9 cellular contexts compared by ENCODE assay signal in the genomic region with DNA sequence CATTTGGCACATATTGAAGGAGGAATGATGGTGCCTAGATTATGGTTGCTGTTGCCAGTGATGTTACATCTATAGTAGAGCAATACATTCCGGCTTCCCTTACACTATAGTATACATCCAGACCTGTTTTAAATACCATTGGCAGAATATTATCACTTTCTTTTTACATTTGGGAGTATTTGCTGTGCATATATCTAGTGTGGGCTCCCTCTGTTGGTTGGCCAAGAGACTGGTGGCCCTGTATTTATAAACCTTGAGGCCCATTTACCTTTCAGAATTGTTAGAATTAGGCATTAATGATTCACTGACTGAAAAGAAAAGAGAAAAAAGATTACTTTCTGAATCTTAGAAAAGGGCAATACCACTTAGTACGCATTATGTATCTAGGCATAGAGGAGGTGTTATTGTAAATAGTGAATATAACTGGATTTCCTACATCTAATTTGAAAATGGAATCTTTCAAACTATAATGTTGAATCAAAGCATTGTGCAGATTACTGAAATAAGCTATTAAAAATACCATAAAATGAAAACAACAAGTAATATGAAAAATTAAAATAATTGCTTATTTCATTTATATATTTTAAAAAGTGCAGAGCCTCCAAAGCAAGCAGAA.
DNase-seq lines count a peak whose midpoint lies in the region; ATAC-seq and TF ChIP-seq lines count a peak whose summit lies in the region.
"Had no signal": no experiment of that assay in that cellular context is flagged by ENCODE, and none has a peak within 500 bp of the region (broad histone marks: within the 10 kb centered on the region; RNA-seq: fewer than 3 reads in every experiment).

No MANE protein-coding gene starts in this region.

- H3K27ac Mint-ChIP-seq in stimulated activated naive CD8-positive, alpha-beta T cell treated with anti-CD3 and anti-CD28 coated beads, Interleukin-15, amount 100 ng/mL, for 72 hours: no peak overlapping the region
- H3K27ac Mint-ChIP-seq in brain (no peak overlapping the region), neural progenitor cell (no peak overlapping the region)
- H3K27ac Mint-ChIP-seq: activated naive CD8-positive, alpha-beta T cell had no signal

- H2AFZ ChIP-seq in neural progenitor cell (replicated peaks): peak overlapping the region; percentile 7

- H3K4me2 ChIP-seq in neural progenitor cell: no peak overlapping the region

- H3K9me3 Mint-ChIP-seq in stimulated activated naive CD8-positive, alpha-beta T cell treated with anti-CD3 and anti-CD28 coated beads, Interleukin-15, amount 100 ng/mL, for 72 hours: no peaks in the 10 kb centered on the region
- no peaks in the 10 kb centered on the region for H3K9me3 Mint-ChIP-seq in brain
- H3K9me3 Mint-ChIP-seq in neural progenitor cell: no peaks in the 10 kb centered on the region

- H4K20me1 ChIP-seq in neural progenitor cell (ENCODE audit: low read depth): no peaks in the 10 kb centered on the region

- no peaks in the 10 kb centered on the region for H3K4me1 Mint-ChIP-seq in stimulated activated naive CD8-positive, alpha-beta T cell treated with anti-CD3 and anti-CD28 coated beads, Interleukin-15, amount 100 ng/mL, for 72 hours
- H3K4me1 Mint-ChIP-seq in brain: no peaks in the 10 kb centered on the region
- H3K4me1 Mint-ChIP-seq in neural progenitor cell: no peaks in the 10 kb centered on the region

- no peaks in the 10 kb centered on the region for H3K79me2 ChIP-seq in neural progenitor cell (ENCODE audit: low read depth)

- H3K4me1 ChIP-seq in neural progenitor cell: no peaks in the 10 kb centered on the region
- no peaks in the 10 kb centered on the region for H3K4me1 ChIP-seq in effector memory CD4-positive, alpha-beta T cell (ENCODE audit: control insufficient read depth, insufficient read depth, low read length, poor library complexity, severe bottlenecking)

- H3K9ac ChIP-seq in neural progenitor cell: no peak overlapping the region

- H3K36me3 ChIP-seq in neural progenitor cell: no peaks in the 10 kb centered on the region
- H3K36me3 ChIP-seq in effector memory CD4-positive, alpha-beta T cell (ENCODE audit: control insufficient read depth, insufficient read depth, low read length): no peaks in the 10 kb centered on the region

- H3K27ac ChIP-seq in neural progenitor cell: no peak overlapping the region
- no peak overlapping the region for H3K27ac ChIP-seq in effector memory CD4-positive, alpha-beta T cell (ENCODE audit: insufficient read depth, low read length, poor library complexity, severe bottlenecking)

- H3K36me3 Mint-ChIP-seq in brain (no peaks in the 10 kb centered on the region), neural progenitor cell (no peaks in the 10 kb centered on the region)
- H3K36me3 Mint-ChIP-seq: activated naive CD8-positive, alpha-beta T cell had no signal

- intact Hi-C loops in Right ventricle myocardium superior (cut with DNase I): no loop called here

- no peak for DNase-seq in stimulated activated naive CD8-positive, alpha-beta T cell treated with anti-CD3 and anti-CD28 coated beads, Interleukin-15, amount 100 ng/mL, for 72 hours
- DNase-seq in stimulated activated naive CD8-positive, alpha-beta T cell treated with anti-CD3 and anti-CD28 coated beads, Interleukin-15, Interleukin-2, amounts not matched to agents 100 U/mL and 50 U/mL, for 24 hours: no peak
- DNase-seq in neural progenitor cell (ENCODE audit: low spot score) (peak; percentile 32), NCI-H2227 (lab: John Stamatoyannopoulos, UW; ENCODE audit: unreplicated experiment) (no peak), Right ventricle myocardium superior (no peak)
- DNase-seq in effector memory CD4-positive, alpha-beta T cell: no peak

- H3K27me3 Mint-ChIP-seq in stimulated activated naive CD8-positive, alpha-beta T cell treated with anti-CD3 and anti-CD28 coated beads, Interleukin-15, amount 100 ng/mL, for 72 hours: no peaks in the 10 kb centered on the region
- H3K27me3 Mint-ChIP-seq in brain: peaks cover 4% of the 10 kb centered on the region
- no peaks in the 10 kb centered on the region for H3K27me3 Mint-ChIP-seq in neural progenitor cell (ENCODE audit: insufficient read depth, low read depth)
- H3K27me3 Mint-ChIP-seq: activated naive CD8-positive, alpha-beta T cell had no signal

- peak; percentile 28 for ATAC-seq in stimulated activated naive CD8-positive, alpha-beta T cell treated with anti-CD3 and anti-CD28 coated beads, Interleukin-15, amount 100 ng/mL, for 72 hours
- no peak for ATAC-seq in stimulated activated naive CD8-positive, alpha-beta T cell treated with anti-CD3 and anti-CD28 coated beads, Interleukin-15, Interleukin-2, amounts not matched to agents 100 U/mL and 50 U/mL, for 24 hours
- peak; percentile 44 for ATAC-seq in HG03565 (IDR thresholded peaks at IDR 0.05; ENCODE audit: unreplicated experiment)
- no peak for ATAC-seq in Right ventricle myocardium superior (ENCODE audit: poor library complexity)

- H3K9me3 ChIP-seq in neural progenitor cell (ENCODE audit: low read depth): no peaks in the 10 kb centered on the region
- H3K9me3 ChIP-seq in effector memory CD4-positive, alpha-beta T cell (ENCODE audit: control insufficient read depth, low read length): no peaks in the 10 kb centered on the region

- no peaks in the 10 kb centered on the region for H3K27me3 ChIP-seq in neural progenitor cell
- H3K27me3 ChIP-seq in effector memory CD4-positive, alpha-beta T cell (replicated peaks; ENCODE audit: control insufficient read depth, insufficient read depth, low read length, poor library complexity, severe bottlenecking): no peaks in the 10 kb centered on the region

- H3K4me3 ChIP-seq in neural progenitor cell: no peak overlapping the region
- H3K4me3 ChIP-seq in effector memory CD4-positive, alpha-beta T cell (ENCODE audit: insufficient read depth, low read depth, low read length, poor library complexity, severe bottlenecking): no peak overlapping the region

- TF ChIP-seq CTCF in brain (conservative IDR thresholded peaks at IDR 0.05) (peak; percentile 62 to 65), neural progenitor cell (IDR thresholded peaks at IDR 0.05) (peak; percentile 66)

- no peaks in the 10 kb centered on the region for H3F3A ChIP-seq in neural progenitor cell (ENCODE audit: low read depth)

- H3K4me3 Mint-ChIP-seq in stimulated activated naive CD8-positive, alpha-beta T cell treated with anti-CD3 and anti-CD28 coated beads, Interleukin-15, amount 100 ng/mL, for 72 hours: no peak overlapping the region
- no peak overlapping the region for H3K4me3 Mint-ChIP-seq in brain
- H3K4me3 Mint-ChIP-seq in neural progenitor cell: no peak overlapping the region
- H3K4me3 Mint-ChIP-seq: activated naive CD8-positive, alpha-beta T cell had no signal

Comparison
In these comparisons a context has a peak if more than half of its experiments do, and no peak if none do; other contexts are left out.
1. ATAC-seq: peak in stimulated activated naive CD8-positive, alpha-beta T cell treated with anti-CD3 and anti-CD28 coated beads, Interleukin-15, amount 100 ng/mL, for 72 hours (single experiment) and HG03565 (single experiment); none in stimulated activated naive CD8-positive, alpha-beta T cell treated with anti-CD3 and anti-CD28 coated beads, Interleukin-15, Interleukin-2, amounts not matched to agents 100 U/mL and 50 U/mL, for 24 hours (single experiment) and Right ventricle myocardium superior (single experiment).